In genomic region chr9:27528886-27529315, GRCh38 we compare ENCODE assay signal across 9 cellular contexts. TPM values are rescaled to one million over a fixed set of nuclear protein-coding genes. Genes with fewer than 3 reads are reported as not detected.
DNase-seq lines count a peak whose midpoint lies in the region; ATAC-seq, FAIRE-seq and TF ChIP-seq lines count a peak whose summit lies in the region.
"Had no signal": no experiment of that assay in that cellular context is flagged by ENCODE, and none has a peak within 500 bp of the region (broad histone marks: within the 10 kb centered on the region; RNA-seq: fewer than 3 reads in every experiment).

No MANE protein-coding gene starts in this region.

- DNase-seq in ELR (ENCODE audit: low read depth) (peak; percentile 45), GM23338 (ENCODE audit: low spot score) (peak; percentile 75), NAMALWA (ENCODE audit: low spot score) (peak; percentile 14), frontal cortex (ENCODE audit: low spot score in 2 of 2) (peak; percentile 57 to 59), upper lobe of left lung (peak; percentile 65 to 86), RCC 7860 (ENCODE audit: low spot score) (no peak)
- peak; percentile 79 for DNase-seq in activated effector memory CD4-positive, alpha-beta T cell treated with anti-CD3 and anti-CD28 coated beads, Interleukin-2, amount 50 U/mL, for 16 hours

- H3K27ac ChIP-seq in GM23338 (ENCODE audit: low read depth), result no peak overlapping the region
- H3K27ac ChIP-seq in upper lobe of left lung, result peak overlapping the region; percentile 85 to 92 (median 90)

- H3K9me3 ChIP-seq in neuron (ENCODE audit: low read length) (no peaks in the 10 kb centered on the region), upper lobe of left lung (no peaks in the 10 kb centered on the region)

- H3K4me3 Mint-ChIP-seq in GM23338, result peak overlapping the region; percentile 98

- no peak for TF ChIP-seq EP300 in upper lobe of left lung (IDR thresholded peaks at IDR 0.05)

- H3K27me3 Mint-ChIP-seq in GM23338 (ENCODE audit: insufficient read depth, low read depth, poor library complexity), result peaks cover 9% of the 10 kb centered on the region

- peak overlapping the region; percentile 89; the same call in 1 of the 2 replicates for H3K27ac Mint-ChIP-seq in GM23338

- H3K4me3 ChIP-seq in GM23338, result peak overlapping the region; percentile 86
- peak overlapping the region; percentile 72 for H3K4me3 ChIP-seq in neuron (ENCODE audit: low read length)
- peak overlapping the region; percentile 61 to 81 (median 68) for H3K4me3 ChIP-seq in upper lobe of left lung

- H3K36me3 Mint-ChIP-seq in GM23338 (ENCODE audit: low read depth), result peaks cover 9% of the 10 kb centered on the region; the same call in 2 of the 3 replicates

- H4K20me1 ChIP-seq in GM23338 (replicated peaks; ENCODE audit: insufficient read depth), result no peaks in the 10 kb centered on the region

- H3F3A ChIP-seq in GM23338 (replicated peaks; ENCODE audit: low read depth), result no peaks in the 10 kb centered on the region

- peak in 1 of 4 donors; percentile 30 for TF ChIP-seq POLR2A in upper lobe of left lung (IDR thresholded peaks at IDR 0.05)

- ATAC-seq in GM23338 (peak; percentile 69), upper lobe of left lung (ENCODE audit: low FRiP score in 2 of 2) (peak; percentile 80 to 82)

- H3K27me3 ChIP-seq in GM23338 (ENCODE audit: insufficient read depth) (peaks cover 10% of the 10 kb centered on the region; the same call in 1 of the 2 replicates), neuron (ENCODE audit: insufficient read depth, low read length) (no peaks in the 10 kb centered on the region), upper lobe of left lung (no peaks in the 10 kb centered on the region)

- H3K4me1 ChIP-seq in GM23338 (ENCODE audit: insufficient read depth) (peaks cover 30% of the 10 kb centered on the region), neuron (ENCODE audit: insufficient read depth, low read length) (peaks cover 37% of the 10 kb centered on the region), upper lobe of left lung (peaks cover 0 to 17% (median 8%) of the 10 kb centered on the region in 4 donors)

- peaks cover 23% of the 10 kb centered on the region; the same call in 1 of the 2 replicates for H3K79me2 ChIP-seq in GM23338 (replicated peaks; ENCODE audit: insufficient read depth)

- H3K36me3 ChIP-seq in GM23338 (ENCODE audit: insufficient read depth) (no peaks in the 10 kb centered on the region; the same call in 1 of the 2 replicates), neuron (ENCODE audit: insufficient read depth, low read length) (no peaks in the 10 kb centered on the region), upper lobe of left lung (no peaks in the 10 kb centered on the region)

- 0% methylated on average over 11 to 25 of the region's 25 CpGs for WGBS in upper lobe of left lung, 2 donors

- H3K9me3 Mint-ChIP-seq in GM23338, result no peaks in the 10 kb centered on the region

- peak overlapping the region; percentile 84 for H3K4me2 ChIP-seq in GM23338

- H2AFZ ChIP-seq in GM23338 (peak overlapping the region; percentile 93), neuron (ENCODE audit: low read depth, low read length) (peak overlapping the region; percentile 96)

- peaks cover 5% of the 10 kb centered on the region for H3K9me2 ChIP-seq in GM23338 (ENCODE audit: insufficient read depth)

- TF ChIP-seq CTCF in GM23338 (conservative IDR thresholded peaks at IDR 0.05; ENCODE audit: low read depth in 2 of 2) (no peak), upper lobe of left lung (IDR thresholded peaks at IDR 0.05) (no peak)

- FAIRE-seq in frontal cortex (lab: Jason Lieb, UNC), result no peak
- no peak for FAIRE-seq in RCC 7860 (lab: Jason Lieb, UNC)

- H3K4me1 Mint-ChIP-seq in GM23338, result peaks cover 49% of the 10 kb centered on the region

TF ChIP-seq in GM23338, 12 proteins besides CTCF, POLR2A, EP300 and RAD21:
- TF ChIP-seq EZH2phosphoT487 (IDR thresholded peaks at IDR 0.05; ENCODE audit: unreplicated experiment) (no peak), CREB1 (CRISPR knock-in tag; IDR thresholded peaks at IDR 0.05; ENCODE audit: low read depth) (0 out of 2 replicates have a peak, but pooled peaks have one; percentile 9)

RNA-seq across cellular contexts. Expression of gene MOB3B, which starts 0.7 kb away (rescaled TPM):
- total RNA-seq in GM23338 (2014; rRNA removed; shearing (Covaris generic)), result 12.1 and 12.4 TPM in 2 replicates
- 7.6 and 8.1 TPM in 2 replicates for polyA plus RNA-seq in GM23338 (2016; fragmentation: Nextera tagmentation; extraction: Ambion mirVana)
- total RNA-seq in frontal cortex, result 2.9 TPM
- total RNA-seq in upper lobe of left lung, result 10 to 100 TPM in 3 of 6 donors, 1 to 10 TPM in 3; 4.2 to 20.7 (median 8.3) TPM
- total RNA-seq: RPMI7951 had no signal

RNA-seq across cellular contexts. Expression of gene IFNK, which starts 4.8 kb away (rescaled TPM):
- total RNA-seq in GM23338 (2014; rRNA removed; shearing (Covaris generic)), result not detected in 2 replicates
- not detected in 2 replicates for polyA plus RNA-seq in GM23338 (2016; fragmentation: Nextera tagmentation; extraction: Ambion mirVana)
- total RNA-seq in frontal cortex, result not detected
- total RNA-seq in upper lobe of left lung, result not detected
- total RNA-seq: RPMI7951 had no signal

RNA-seq across cellular contexts. Expression of gene C9orf72, which starts 44.4 kb away (rescaled TPM):
- 27.8 and 30.9 TPM in 2 replicates for total RNA-seq in GM23338 (2014; rRNA removed; shearing (Covaris generic))
- 8.6 and 11.6 TPM in 2 replicates for polyA plus RNA-seq in GM23338 (2016; fragmentation: Nextera tagmentation; extraction: Ambion mirVana)
- total RNA-seq in frontal cortex (53.0 TPM), upper lobe of left lung (10 to 100 TPM; 16.9 to 57.8 (median 24.9) TPM)
